In the genomic region with DNA sequence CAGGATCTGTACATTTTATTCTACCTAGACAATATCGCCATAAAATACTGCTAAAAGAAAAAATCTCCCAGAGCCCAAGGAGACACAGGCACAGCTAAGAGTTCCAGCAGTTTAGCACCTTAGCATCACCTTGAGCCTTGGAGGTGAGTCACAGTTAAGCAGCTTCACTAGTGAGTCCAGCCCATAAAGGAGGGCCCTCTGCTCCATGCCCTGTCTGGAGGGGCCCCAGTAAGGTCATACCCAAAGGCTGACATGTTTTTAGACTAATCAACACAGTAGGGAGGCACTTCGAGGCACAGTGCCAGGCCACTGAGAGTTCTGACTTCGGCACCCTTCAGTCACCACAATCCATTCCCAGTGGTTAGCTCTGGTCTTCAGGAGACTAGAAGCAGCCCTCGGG, we compare ENCODE assay signal across 5 cellular contexts. TPM values are rescaled to one million over a fixed set of nuclear protein-coding genes. Genes with fewer than 3 reads are reported as not detected.
"Had no signal": no experiment of that assay in that cellular context is flagged by ENCODE, and none has a peak within 500 bp of the region (broad histone marks: within the 10 kb centered on the region; RNA-seq: fewer than 3 reads in every experiment).

No MANE protein-coding gene starts in this region.

RNA-seq across cellular contexts. Expression of gene LGALS9B, which starts 2.6 kb away (rescaled TPM):
- total RNA-seq: M059J, OCI-LY7, Right ventricle myocardium inferior, SJCRH30, SK-MEL-5 had no signal
